Comparison of ENCODE assay signal across 30 cellular contexts in genomic region chr10:34707656-34708055, GRCh38.
DNase-seq lines count a peak whose midpoint lies in the region; ATAC-seq and TF ChIP-seq lines count a peak whose summit lies in the region.
"Had no signal": no experiment of that assay in that cellular context is flagged by ENCODE, and none has a peak within 500 bp of the region (broad histone marks: within the 10 kb centered on the region; RNA-seq: fewer than 3 reads in every experiment).

No MANE protein-coding gene starts in this region.

- H3K4me1 ChIP-seq in right cardiac atrium (ENCODE audit: control insufficient read depth, insufficient read depth, low read length): peaks cover 25% of the 10 kb centered on the region
- peaks cover 0 to 78% of the 10 kb centered on the region in 2 donors for H3K4me1 ChIP-seq in right atrium auricular region
- H3K4me1 ChIP-seq in lower lobe of right lung: peaks cover 74% of the 10 kb centered on the region
- H3K4me1 ChIP-seq: BE2C had no signal

- no peak overlapping the region for H3K4me3 Mint-ChIP-seq in type B pancreatic cell
- H3K4me3 Mint-ChIP-seq: activated T-cell treated with anti-CD3 and anti-CD28 coated beads, Interleukin-2, amount 50 U/mL, for 24 hours had no signal

- intact Hi-C loops in right cardiac atrium (cut with DNase I): no loop called here
- intact Hi-C loops in lower lobe of right lung (cut with DNase I): no loop called here

- H3K4me3 ChIP-seq in right cardiac atrium (ENCODE audit: low read length) (no peak overlapping the region), right atrium auricular region (no peak overlapping the region), cardiac fibroblast (replicated peaks in 1 of 2; ENCODE audit: low read depth in 2 of 2, low read length in 2 of 2) (no peak overlapping the region), lower lobe of right lung (no peak overlapping the region)
- H3K4me3 ChIP-seq: tibial nerve had no signal

- 38% methylated on average over 1 of the region's 1 CpG for WGBS in right cardiac atrium

- H3K27ac Mint-ChIP-seq in type B pancreatic cell: peak overlapping the region; percentile 6
- H3K27ac Mint-ChIP-seq: activated T-cell treated with anti-CD3 and anti-CD28 coated beads, Interleukin-2, amount 50 U/mL, for 24 hours had no signal

- no peaks in the 10 kb centered on the region for H3K36me3 Mint-ChIP-seq in type B pancreatic cell

- H3K36me3 ChIP-seq in right atrium auricular region (no peaks in the 10 kb centered on the region), lower lobe of right lung (no peaks in the 10 kb centered on the region)
- H3K36me3 ChIP-seq: BE2C, neutrophil, tibial nerve had no signal

- ATAC-seq in right cardiac atrium (peak; percentile 21 to 40), lower lobe of right lung (no peak), HG02885 (IDR thresholded peaks at IDR 0.05; ENCODE audit: poor library complexity, unreplicated experiment) (no peak)

- H3K27ac ChIP-seq in right cardiac atrium (ENCODE audit: low read length) (no peak overlapping the region), right atrium auricular region (no peak overlapping the region), lower lobe of right lung (peak overlapping the region; percentile 28)
- H3K27ac ChIP-seq: epithelial cell of prostate, neutrophil, RWPE1, tibial nerve had no signal

- DNase-seq in right cardiac atrium (no peak), right atrium auricular region (ENCODE audit: low spot score) (no peak), cardiac fibroblast (ENCODE audit: low read depth in 2 of 2) (peak; percentile 59 to 78), lower lobe of right lung (no peak), type B pancreatic cell (ENCODE audit: extremely low spot score, unreplicated experiment) (no peak), MV-4-11 (lab: John Stamatoyannopoulos, UW) (no peak), CD1c-positive myeloid dendritic cell (ENCODE audit: extremely low spot score) (no peak)
- DNase-seq: ACHN; activated CD4-positive, alpha-beta T cell treated with anti-CD3 and anti-CD28 coated beads for 48 hours; activated gamma-delta T cell treated with Interleukin-2 at 50 U/mL for 16 hours; activated T-cell treated with anti-CD3 and anti-CD28 coated beads, Interleukin-2, amount 50 U/mL, for 24 hours; BE2C; DMS153; foreskin fibroblast; H7; head of caudate nucleus; KG1; mammary epithelial cell; MM.1S; NCI-H1417 treated with DMSO at 0.1 percent for 48 hours; NCI-H2081; NCI-H446 treated with DMSO at 0.1 percent for 48 hours; small intestine; stimulated activated CD4-positive, alpha-beta T cell treated with anti-CD3 and anti-CD28 coated beads, Interleukin-2, amount 100 ng/mL, for 24 hours; T-helper 2 cell had no signal

- peaks cover 51% of the 10 kb centered on the region for H3K4me1 Mint-ChIP-seq in type B pancreatic cell (ENCODE audit: unreplicated experiment)

- TF ChIP-seq CTCF in right atrium auricular region (IDR thresholded peaks at IDR 0.05) (no peak), cardiac fibroblast (IDR thresholded peaks at IDR 0.05; ENCODE audit: low read depth, low read length) (no peak), lower lobe of right lung (IDR thresholded peaks at IDR 0.05) (no peak), type B pancreatic cell (conservative IDR thresholded peaks at IDR 0.05) (no peak)

- H3K9me3 ChIP-seq in right cardiac atrium (ENCODE audit: control insufficient read depth, low read length) (no peaks in the 10 kb centered on the region), right atrium auricular region (no peaks in the 10 kb centered on the region), lower lobe of right lung (no peaks in the 10 kb centered on the region)
- H3K9me3 ChIP-seq: BE2C, neutrophil, tibial nerve had no signal

- H3K9me3 Mint-ChIP-seq in type B pancreatic cell: peaks cover 4% of the 10 kb centered on the region
- H3K9me3 Mint-ChIP-seq: activated T-cell treated with anti-CD3 and anti-CD28 coated beads, Interleukin-2, amount 50 U/mL, for 24 hours had no signal

- H3K27me3 Mint-ChIP-seq in type B pancreatic cell: no peaks in the 10 kb centered on the region

- H3K27me3 ChIP-seq in right cardiac atrium (ENCODE audit: control insufficient read depth, insufficient read depth) (no peaks in the 10 kb centered on the region), right atrium auricular region (no peaks in the 10 kb centered on the region), lower lobe of right lung (ENCODE audit: low read depth) (no peaks in the 10 kb centered on the region)
- H3K27me3 ChIP-seq: BE2C, tibial nerve had no signal

Comparison
In these comparisons a context has a peak if more than half of its experiments do, and no peak if none do; other contexts are left out.
1. ATAC-seq: peak in right cardiac atrium (2 of 2); none in lower lobe of right lung (0 of 2) and HG02885 (single experiment).
2. DNase-seq: peak in cardiac fibroblast (2 of 2); none in right cardiac atrium (0 of 3), right atrium auricular region (single experiment), lower lobe of right lung (single experiment), type B pancreatic cell (single experiment), MV-4-11 (single experiment) and CD1c-positive myeloid dendritic cell (single experiment).